ENCODE assay signal across 17 cellular contexts in genomic region chr9:91972076-91972626, GRCh38. TPM values are rescaled to one million over a fixed set of nuclear protein-coding genes. Genes with fewer than 3 reads are reported as not detected.
DNase-seq lines count a peak whose midpoint lies in the region; ATAC-seq and TF ChIP-seq lines count a peak whose summit lies in the region.
"Had no signal": no experiment of that assay in that cellular context is flagged by ENCODE, and none has a peak within 500 bp of the region (broad histone marks: within the 10 kb centered on the region; RNA-seq: fewer than 3 reads in every experiment).

No MANE protein-coding gene starts in this region.

- H2BK15ac ChIP-seq in IMR-90 (ENCODE audit: low read depth, low read length), result no peak overlapping the region

- H4K5ac ChIP-seq in IMR-90 (ENCODE audit: low read depth, low read length), result no peak overlapping the region

- H3K4me2 ChIP-seq in IMR-90 (ENCODE audit: low read depth, low read length), result no peak overlapping the region
- H3K4me2 ChIP-seq: BLaER1 treated with 17β-estradiol and CSF1 and Interleukin-3, amounts not matched to agents 10 nM and 100 nM had no signal

- H2AK9ac ChIP-seq in IMR-90 (replicated peaks; ENCODE audit: low read depth, low read length, poor library complexity), result no peak overlapping the region

- H3K18ac ChIP-seq in IMR-90 (ENCODE audit: low read depth, low read length), result no peak overlapping the region

- DNase-seq in IMR-90, result no peak
- DNase-seq in islet precursor cell, result peak; percentile 28
- DNase-seq in sigmoid colon, result peak; percentile 66
- no peak for DNase-seq in body of pancreas
- no peak for DNase-seq in SHP77 treated with DMSO at 0.1 percent for 48 hours (lab: John Stamatoyannopoulos, UW)
- DNase-seq: Calu3; CD8-positive, alpha-beta T cell; DMS79 treated with DMSO at 0.1 percent for 48 hours; GM23248; H7; HFFc6 had no signal

- no peak overlapping the region for H2BK20ac ChIP-seq in IMR-90 (ENCODE audit: low read depth, low read length)

- no peak overlapping the region for H2BK120ac ChIP-seq in IMR-90 (ENCODE audit: low read depth, low read length)

- no peak overlapping the region for H2AK5ac ChIP-seq in IMR-90 (ENCODE audit: low read depth, low read length)

- no peaks in the 10 kb centered on the region for H3K4me1 ChIP-seq in IMR-90 (ENCODE audit: control insufficient read depth, insufficient read depth, low read length)
- peaks cover 0 to 13% (median 5%) of the 10 kb centered on the region in 4 donors for H3K4me1 ChIP-seq in sigmoid colon
- no peaks in the 10 kb centered on the region for H3K4me1 ChIP-seq in body of pancreas
- H3K4me1 ChIP-seq: BLaER1 treated with 17β-estradiol and CSF1 and Interleukin-3, amounts not matched to agents 10 nM and 100 nM had no signal

- H2BK5ac ChIP-seq in IMR-90 (ENCODE audit: low read depth, low read length, poor library complexity, severe bottlenecking), result no peak overlapping the region

- H3K79me1 ChIP-seq in IMR-90 (ENCODE audit: low read depth in 1 of 2, low read length in 2 of 2), result no peaks in the 10 kb centered on the region

- no peak overlapping the region for H4K8ac ChIP-seq in IMR-90 (ENCODE audit: low read depth in 2 of 2, low read length in 2 of 2)

- TF ChIP-seq EP300 in sigmoid colon (IDR thresholded peaks at IDR 0.05), result no peak

- no peak overlapping the region for H3K27ac ChIP-seq in IMR-90 (ENCODE audit: insufficient read depth, low read length)
- H3K27ac ChIP-seq in sigmoid colon, result peak overlapping the region in 3 of 4 donors; percentile 19 to 61 (median 32)
- no peak overlapping the region for H3K27ac ChIP-seq in body of pancreas
- H3K27ac ChIP-seq: BLaER1 treated with 17β-estradiol and CSF1 and Interleukin-3, amounts not matched to agents 10 nM and 100 nM; GM23248 had no signal

- POLR2A ChIA-PET in IMR-90 (lab: Charles Lee; ENCODE audit: unreplicated experiment), result no interaction called here

- no CpG with 5 or more reads among the region's 4 CpGs for WGBS in IMR-90 (ENCODE audit: extremely low coverage in 2 of 2, insufficient read length in 1 of 2), 2 experiments
- 72 to 82% methylated on average over 4 of the region's 4 CpGs for WGBS in sigmoid colon, 2 donors
- 42 to 70% methylated on average over 2 to 4 of the region's 4 CpGs for WGBS in body of pancreas, 2 donors

- H3K4me3 ChIP-seq in IMR-90 (ENCODE audit: insufficient read depth, low read depth, low read length) (no peak overlapping the region), sigmoid colon (no peak overlapping the region), body of pancreas (no peak overlapping the region)
- H3K4me3 ChIP-seq: BLaER1 treated with 17β-estradiol and CSF1 and Interleukin-3, amounts not matched to agents 10 nM and 100 nM; GM12878; GM23248 had no signal

- no peak overlapping the region for H3K14ac ChIP-seq in IMR-90 (replicated peaks; ENCODE audit: low read depth, low read length)

- peak overlapping the region; percentile 68 for H2AFZ ChIP-seq in IMR-90 (replicated peaks; ENCODE audit: low read length, poor library complexity)
- H2AFZ ChIP-seq: GM23248 had no signal

- ATAC-seq in IMR-90 (ENCODE audit: low read depth), result no peak
- no peak for ATAC-seq in body of pancreas
- no peak for ATAC-seq in GM21526 (IDR thresholded peaks at IDR 0.05; ENCODE audit: low FRiP score, unreplicated experiment)
- ATAC-seq: CD8-positive, alpha-beta T cell; GM12878; HCT116 had no signal

- H3K36me3 ChIP-seq in IMR-90 (ENCODE audit: control insufficient read depth, insufficient read depth, low read length), result no peaks in the 10 kb centered on the region
- H3K36me3 ChIP-seq in sigmoid colon, result no peaks in the 10 kb centered on the region
- no peaks in the 10 kb centered on the region for H3K36me3 ChIP-seq in body of pancreas (replicated peaks in 1 of 2; ENCODE audit: insufficient read depth in 1 of 2, low read depth in 2 of 2)
- H3K36me3 ChIP-seq: BLaER1 treated with 17β-estradiol and CSF1 and Interleukin-3, amounts not matched to agents 10 nM and 100 nM had no signal

- CTCF ChIA-PET in IMR-90 (lab: Yijun Ruan, JAX), result no interaction called here

- intact Hi-C loops in IMR-90 (cut with micrococcal nuclease), result no loop called here
- intact Hi-C loops in sigmoid colon (cut with DNase I), result no loop called here
- intact Hi-C loops in body of pancreas (cut with DNase I), result no loop called here

- no peak for TF ChIP-seq RAD21 in IMR-90 (IDR thresholded peaks at IDR 0.05; ENCODE audit: low read length)

- no peak overlapping the region for H4K91ac ChIP-seq in IMR-90 (ENCODE audit: insufficient read depth, low read depth, low read length)

- H3K4ac ChIP-seq in IMR-90 (ENCODE audit: low read depth, low read length), result no peak overlapping the region

- H4K20me1 ChIP-seq in IMR-90 (ENCODE audit: insufficient read depth, low read length), result no peaks in the 10 kb centered on the region
- H4K20me1 ChIP-seq: BLaER1 treated with 17β-estradiol and CSF1 and Interleukin-3, amounts not matched to agents 10 nM and 100 nM had no signal

- no peak overlapping the region for H3K23ac ChIP-seq in IMR-90 (ENCODE audit: low read depth, low read length)

- TF ChIP-seq CTCF in IMR-90 (conservative IDR thresholded peaks at IDR 0.05; ENCODE audit: low read depth, low read length) (no peak), sigmoid colon (IDR thresholded peaks at IDR 0.05) (no peak), body of pancreas (IDR thresholded peaks at IDR 0.05) (no peak)

- BruUV-seq in IMR-90 (replicated peaks; lab: Mats Ljungman, UMichigan), result no TSS peak

- no peak for TF ChIP-seq POLR2A in IMR-90 (IDR thresholded peaks at IDR 0.05; ENCODE audit: low read depth, low read length)
- TF ChIP-seq POLR2A in sigmoid colon (IDR thresholded peaks at IDR 0.05), result no peak
- TF ChIP-seq POLR2A in body of pancreas (IDR thresholded peaks at IDR 0.05), result no peak

- in situ Hi-C loops in IMR-90 (cut with MboI; ENCODE audit: low sequenced_read_pairs), result no loop called here

- no peaks in the 10 kb centered on the region for H3K9me3 ChIP-seq in IMR-90 (ENCODE audit: control insufficient read depth, insufficient read depth, low read length)
- H3K9me3 ChIP-seq in sigmoid colon, result no peaks in the 10 kb centered on the region
- no peaks in the 10 kb centered on the region for H3K9me3 ChIP-seq in body of pancreas
- H3K9me3 ChIP-seq: BLaER1 treated with 17β-estradiol and CSF1 and Interleukin-3, amounts not matched to agents 10 nM and 100 nM had no signal

- no peak overlapping the region for H3K56ac ChIP-seq in IMR-90 (ENCODE audit: extremely low read depth, insufficient read depth, low read length)

- H3K27me3 ChIP-seq in IMR-90 (ENCODE audit: control insufficient read depth, insufficient read depth, low read length), result peaks cover 4% of the 10 kb centered on the region
- no peaks in the 10 kb centered on the region for H3K27me3 ChIP-seq in sigmoid colon
- H3K27me3 ChIP-seq in body of pancreas, result no peaks in the 10 kb centered on the region
- H3K27me3 ChIP-seq: BLaER1 treated with 17β-estradiol and CSF1 and Interleukin-3, amounts not matched to agents 10 nM and 100 nM had no signal

- H3K9ac ChIP-seq in IMR-90 (ENCODE audit: low read depth, low read length), result no peak overlapping the region
- H3K9ac ChIP-seq: BLaER1 treated with 17β-estradiol and CSF1 and Interleukin-3, amounts not matched to agents 10 nM and 100 nM; GM23248 had no signal

- dilution Hi-C loops in IMR-90 (cut with HindIII; ENCODE audit: low sequenced_read_pairs, unreplicated experiment), result no loop called here

- no peaks in the 10 kb centered on the region for H3K9me1 ChIP-seq in IMR-90 (ENCODE audit: insufficient read depth, low read length)

TF ChIP-seq in IMR-90, 13 proteins besides CTCF, POLR2A, EP300 and RAD21:
- TF ChIP-seq MAZ (IDR thresholded peaks at IDR 0.05; ENCODE audit: borderline replicate concordance, low read depth, low read length) (no peak), RCOR1 (IDR thresholded peaks at IDR 0.05; ENCODE audit: insufficient replicate concordance, low read length) (no peak), ELK1 (IDR thresholded peaks at IDR 0.05; ENCODE audit: borderline replicate concordance, low read depth, low read length) (no peak)

RNA-seq across cellular contexts. Expression of gene ROR2, which starts 22.1 kb away (rescaled TPM):
- 2.2 and 2.3 TPM in 2 replicates for total RNA-seq in IMR-90 (2012; rRNA removed)
- polyA plus RNA-seq in IMR-90 (2012; rRNA removed), result 3.5 and 4.8 TPM in 2 replicates
- 2.1 and 6.8 TPM in 2 replicates for polyA plus RNA-seq in IMR-90 (2012; cell fraction: cytosol; rRNA removed)
- 3.8 and 5.3 TPM in 2 replicates for polyA plus RNA-seq in IMR-90 (2012; cell fraction: nucleus; rRNA removed; ENCODE audit: low replicate concordance)
- total RNA-seq in sigmoid colon, result 10 to 100 TPM; 51.4 to 81.7 (median 59.8) TPM
- polyA plus RNA-seq in sigmoid colon, result 1 to 10 TPM in 2 of 3 donors, under 1 TPM in 1; 0.46 to 7.6 (median 1.2) TPM
- 1 to 10 TPM; 4.0 to 5.4 TPM for total RNA-seq in body of pancreas
- total RNA-seq: A172, Calu3 had no signal
- polyA plus RNA-seq: IgD-negative memory B cell had no signal

Comparison
In these comparisons a context has a peak if more than half of its experiments do, and no peak if none do; other contexts are left out.
1. DNase-seq: peak in islet precursor cell (single experiment) and sigmoid colon (single experiment); none in IMR-90 (single experiment), body of pancreas (0 of 4) and SHP77 treated with DMSO at 0.1 percent for 48 hours (single experiment).
2. H3K27ac ChIP-seq: peak in sigmoid colon (3 of 4); none in IMR-90 (single experiment) and body of pancreas (0 of 4).
3. RNA of gene ROR2, which starts 22.1 kb away (total RNA-seq): 51.4 to 81.7 TPM in sigmoid colon; 4.0 to 5.4 TPM in body of pancreas and 2.2 to 2.3 TPM in IMR-90; every median in the first group is over 4 times any median in the second.